ENCODE assay signal across 8 cellular contexts in genomic region chr2:157492189-157492773, GRCh38.
DNase-seq lines count a peak whose midpoint lies in the region; ATAC-seq and TF ChIP-seq lines count a peak whose summit lies in the region.

No MANE protein-coding gene starts in this region.

- no peaks in the 10 kb centered on the region for H3K27me3 ChIP-seq in WERI-Rb-1 (ENCODE audit: insufficient read depth, low read depth, severe bottlenecking)

- DNase-seq in AG08395 (ENCODE audit: low spot score) = peak; percentile 78
- peak; percentile 47 for DNase-seq in NCI-H2029 treated with DMSO at 0.1 percent for 48 hours (lab: John Stamatoyannopoulos, UW)
- peak; percentile 68 for DNase-seq in WERI-Rb-1
- peak; percentile 16 to 67 for DNase-seq in T47D (ENCODE audit: low read depth in 1 of 2, low spot score in 1 of 2)
- peak; percentile 80 for DNase-seq in islet precursor cell
- peak; percentile 69 to 73 for DNase-seq in stimulated activated CD4-positive, alpha-beta T cell treated with anti-CD3 and anti-CD28 coated beads, Interleukin-2, amount 100 ng/mL, for 24 hours

- ATAC-seq in GM18511 (IDR thresholded peaks at IDR 0.05; ENCODE audit: unreplicated experiment) (peak; percentile 97), HG02943 (IDR thresholded peaks at IDR 0.05; ENCODE audit: low read depth, unreplicated experiment) (peak; percentile 97)

- in situ Hi-C loops in T47D (cut with HindIII; ENCODE audit: low pct_unique_long_range_greater_than_20kb, low sequenced_read_pairs) = no loop called here

- no peaks in the 10 kb centered on the region for H3K9me3 ChIP-seq in WERI-Rb-1 (ENCODE audit: severe bottlenecking)

- no peak overlapping the region for H3K27ac ChIP-seq in WERI-Rb-1

- peak; percentile 76 for TF ChIP-seq CTCF in WERI-Rb-1 (IDR thresholded peaks at IDR 0.05; ENCODE audit: low read depth, low read length)

- H3K36me3 ChIP-seq in WERI-Rb-1 = no peaks in the 10 kb centered on the region

- no peak overlapping the region for H3K4me3 ChIP-seq in WERI-Rb-1 (ENCODE audit: low read depth, low read length)
